8 cellular contexts compared by ENCODE assay signal in genomic region chr6:125790403-125791150, GRCh38. TPM values are rescaled to one million over a fixed set of nuclear protein-coding genes. Genes with fewer than 3 reads are reported as not detected.
DNase-seq lines count a peak whose midpoint lies in the region; ATAC-seq and TF ChIP-seq lines count a peak whose summit lies in the region.

Gene NCOA7, plus strand, starts transcription at chr6:125790960. Its CDS starts 24,395 bp downstream, at chr6:125815355.

- H3K9me3 ChIP-seq in adipocyte (ENCODE audit: control insufficient read depth, low read length) (no peaks in the 10 kb centered on the region), heart left ventricle (no peaks in the 10 kb centered on the region), upper lobe of left lung (no peaks in the 10 kb centered on the region)

- H3K36me3 ChIP-seq in adipocyte (ENCODE audit: control insufficient read depth, insufficient read depth, low read length, severe bottlenecking): no peaks in the 10 kb centered on the region
- no peaks in the 10 kb centered on the region for H3K36me3 ChIP-seq in heart left ventricle
- H3K36me3 ChIP-seq in upper lobe of left lung: no peaks in the 10 kb centered on the region

- DNase-seq in GM03348 (ENCODE audit: low spot score) (peak; percentile 93), H4 (ENCODE audit: low spot score) (peak; percentile 30), SW480 (ENCODE audit: low spot score) (peak; percentile 75), adipocyte (ENCODE audit: low read depth) (peak; percentile 83), heart left ventricle (peak; percentile 87 to 92 (median 89)), posterior vena cava (ENCODE audit: low spot score) (peak; percentile 94), upper lobe of left lung (peak; percentile 89 to 96)

- TF ChIP-seq POLR2A in heart left ventricle (IDR thresholded peaks at IDR 0.05) (peak; percentile 25 to 75), upper lobe of left lung (IDR thresholded peaks at IDR 0.05) (peak; percentile 25 to 99 (median 88))

- 0 to 1% (median 0%) methylated on average over 15 to 97 of the region's 97 CpGs for WGBS in heart left ventricle, 4 donors
- WGBS in upper lobe of left lung, 2 donors: 0% methylated on average over 13 to 50 of the region's 97 CpGs

- H3K27me3 ChIP-seq in adipocyte (replicated peaks; ENCODE audit: control insufficient read depth, insufficient read depth, low read length) (no peaks in the 10 kb centered on the region), heart left ventricle (no peaks in the 10 kb centered on the region), upper lobe of left lung (no peaks in the 10 kb centered on the region)

- TF ChIP-seq EP300 in upper lobe of left lung (IDR thresholded peaks at IDR 0.05): no peak

- H3K27ac ChIP-seq in heart left ventricle: peak within 1 kb of the TSS; percentile 87 to 98 (median 96)
- H3K27ac ChIP-seq in upper lobe of left lung: peak within 1 kb of the TSS; percentile 95 to 99 (median 96)

- H3K9ac ChIP-seq in adipocyte (ENCODE audit: low read length): peak within 1 kb of the TSS; percentile 97

- TF ChIP-seq CTCF in LNCAP (IDR thresholded peaks at IDR 0.05): peak; percentile 8; the same call in 1 of the 2 replicates
- peak in 4 of 12 donors; percentile 4 to 32 (median 16) for TF ChIP-seq CTCF in heart left ventricle (IDR thresholded peaks at IDR 0.05)
- peak in 2 of 6 experiments; percentile 18 to 31 for TF ChIP-seq CTCF in upper lobe of left lung (IDR thresholded peaks at IDR 0.05)

- H3K4me3 ChIP-seq in adipocyte (ENCODE audit: low read length): peak within 1 kb of the TSS; percentile 90
- H3K4me3 ChIP-seq in heart left ventricle: peak within 1 kb of the TSS; percentile 50 to 98 (median 82)
- peak within 1 kb of the TSS; percentile 70 to 96 (median 86) for H3K4me3 ChIP-seq in upper lobe of left lung

- H3K4me1 ChIP-seq in adipocyte (ENCODE audit: control insufficient read depth, insufficient read depth, low read length) (peaks cover 62% of the 10 kb centered on the region), heart left ventricle (peaks cover 0 to 52% (median 22%) of the 10 kb centered on the region in 12 donors), upper lobe of left lung (peaks cover 19 to 38% (median 33%) of the 10 kb centered on the region in 4 donors)

- peak; percentile 79 to 96 (median 93) for ATAC-seq in heart left ventricle
- peak; percentile 96 for ATAC-seq in upper lobe of left lung (ENCODE audit: low FRiP score in 2 of 2)

- intact Hi-C loops in heart left ventricle (cut with DNase I) (loop anchor here in 9 of 10 donors (2.0 to 10.0 kb wide), 8 partner anchors 47 to 167 kb away; partner anchors contain the start of gene HINT3 (in 2 of the 9)), posterior vena cava (cut with DNase I) (no loop called here)

RNA-seq across cellular contexts. Expression of gene NCOA7, which starts in this region (rescaled TPM):
- 26.1 and 33.4 TPM in 2 replicates for total RNA-seq in H4 (2014; rRNA removed; shearing (Covaris generic))
- total RNA-seq in heart left ventricle: 10 to 100 TPM in 3 of 9 donors, 1 to 10 TPM in 6; 6.4 to 23.1 (median 9.9) TPM
- 1 to 10 TPM; 3.8 to 6.4 TPM for polyA plus RNA-seq in heart left ventricle
- total RNA-seq in posterior vena cava: 10 to 100 TPM; 41.5 to 43.3 TPM
- 10 to 100 TPM; 33.5 to 75.6 (median 48.9) TPM for total RNA-seq in upper lobe of left lung

Comparison
In these comparisons a context has a peak if more than half of its experiments do, and no peak if none do; other contexts are left out.
1. Peak in every context shown above with its lines: DNase-seq, ATAC-seq, H3K4me3 ChIP-seq and H3K27ac ChIP-seq.
2. DNase-seq: peak in every context shown above with its lines; median percentile 94 in posterior vena cava; 93 in GM03348; 92 in upper lobe of left lung; 89 in heart left ventricle; 83 in adipocyte; 75 in SW480; 30 in H4.
3. intact Hi-C loops: an anchor here in heart left ventricle (2.0 to 10.0 kb wide); none called in posterior vena cava.